ENCODE assay signal across 8 cellular contexts in genomic region chr6:166588691-166589333, GRCh38. TPM values are rescaled to one million over a fixed set of nuclear protein-coding genes. Genes with fewer than 3 reads are reported as not detected.
A peak's percentile ranks its signal among the peaks of the same experiment; 100 is the strongest.
DNase-seq lines count a peak whose midpoint lies in the region; ATAC-seq and TF ChIP-seq lines count a peak whose summit lies in the region.

No MANE protein-coding gene starts in this region.

- TF ChIP-seq CTCF in GM13977 (IDR thresholded peaks at IDR 0.05; ENCODE audit: extremely low read depth, insufficient read depth, missing control alignments), result no peak
- no peak for TF ChIP-seq CTCF in omental fat pad (IDR thresholded peaks at IDR 0.05)

- H3K4me3 Mint-ChIP-seq in activated T-helper 17 cell treated with anti-CD3 and anti-CD28 coated beads, Interleukin-2, amount 50 U/mL, for 72 hours, result peak overlapping the region; percentile 2

- POLR2A ChIA-PET in HEK293T (lab: Yijun Ruan, JAX), result no interaction called here

- H3K9me3 Mint-ChIP-seq in activated T-helper 17 cell treated with anti-CD3 and anti-CD28 coated beads, Interleukin-2, amount 50 U/mL, for 72 hours, result no peaks in the 10 kb centered on the region

- in situ Hi-C loops in GM13977 (cut with MboI; ENCODE audit: low pct_unique_long_range_greater_than_20kb, low sequenced_read_pairs, unreplicated experiment), result no loop called here

- H3K27ac Mint-ChIP-seq in activated T-helper 17 cell treated with anti-CD3 and anti-CD28 coated beads, Interleukin-2, amount 50 U/mL, for 72 hours, result no peak overlapping the region

- CTCF ChIA-PET in HEK293T (lab: Yijun Ruan, JAX), result no interaction called here

- DNase-seq in GM13977 (ENCODE audit: low spot score), result peak; percentile 27
- DNase-seq in omental fat pad (ENCODE audit: low spot score), result no peak
- DNase-seq in HEK293T (ENCODE audit: extremely low spot score), result no peak
- DNase-seq in NCI-H1436 (lab: John Stamatoyannopoulos, UW), result no peak
- no peak for DNase-seq in ecto neural progenitor cell (ENCODE audit: low spot score)

- peaks cover 14% of the 10 kb centered on the region for H3K4me1 Mint-ChIP-seq in activated T-helper 17 cell treated with anti-CD3 and anti-CD28 coated beads, Interleukin-2, amount 50 U/mL, for 72 hours

- no peaks in the 10 kb centered on the region for H3K27me3 Mint-ChIP-seq in activated T-helper 17 cell treated with anti-CD3 and anti-CD28 coated beads, Interleukin-2, amount 50 U/mL, for 72 hours

- ATAC-seq in HG02642 (IDR thresholded peaks at IDR 0.05; ENCODE audit: poor library complexity, unreplicated experiment) (peak; percentile 23), omental fat pad (ENCODE audit: low FRiP score) (peak; percentile 58), HG02571 (IDR thresholded peaks at IDR 0.05; ENCODE audit: unreplicated experiment) (no peak)
- peak; percentile 60 for ATAC-seq in activated T-helper 17 cell treated with anti-CD3 and anti-CD28 coated beads, Interleukin-2, amount 50 U/mL, for 72 hours (replicated peaks)

- H3K36me3 Mint-ChIP-seq in activated T-helper 17 cell treated with anti-CD3 and anti-CD28 coated beads, Interleukin-2, amount 50 U/mL, for 72 hours (ENCODE audit: low read depth), result no peaks in the 10 kb centered on the region

TF ChIP-seq in HEK293T, 16 proteins besides CTCF, POLR2A, EP300 and RAD21:
- TF ChIP-seq, protein P1, sequence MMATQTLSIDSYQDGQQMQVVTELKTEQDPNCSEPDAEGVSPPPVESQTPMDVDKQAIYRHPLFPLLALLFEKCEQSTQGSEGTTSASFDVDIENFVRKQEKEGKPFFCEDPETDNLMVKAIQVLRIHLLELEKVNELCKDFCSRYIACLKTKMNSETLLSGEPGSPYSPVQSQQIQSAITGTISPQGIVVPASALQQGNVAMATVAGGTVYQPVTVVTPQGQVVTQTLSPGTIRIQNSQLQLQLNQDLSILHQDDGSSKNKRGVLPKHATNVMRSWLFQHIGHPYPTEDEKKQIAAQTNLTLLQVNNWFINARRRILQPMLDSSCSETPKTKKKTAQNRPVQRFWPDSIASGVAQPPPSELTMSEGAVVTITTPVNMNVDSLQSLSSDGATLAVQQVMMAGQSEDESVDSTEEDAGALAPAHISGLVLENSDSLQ (IDR thresholded peaks at IDR 0.05), result no peak
- TF ChIP-seq NFRKB (IDR thresholded peaks at IDR 0.05) (no peak), LEF1 (IDR thresholded peaks at IDR 0.05; ENCODE audit: borderline replicate concordance) (no peak), SP1 (IDR thresholded peaks at IDR 0.05) (no peak), HDGF (IDR thresholded peaks at IDR 0.05; ENCODE audit: borderline replicate concordance) (no peak), ZNF384 (IDR thresholded peaks at IDR 0.05) (no peak), ARNT (IDR thresholded peaks at IDR 0.05) (no peak), SUZ12 (IDR thresholded peaks at IDR 0.05) (no peak), FOXK2 (IDR thresholded peaks at IDR 0.05) (no peak), FOXM1 (IDR thresholded peaks at IDR 0.05; ENCODE audit: borderline replicate concordance) (no peak), L3MBTL2 (conservative IDR thresholded peaks at IDR 0.05) (no peak), ELF4 (IDR thresholded peaks at IDR 0.05) (no peak), FOXA1 (IDR thresholded peaks at IDR 0.05) (no peak), BHLHE40 (IDR thresholded peaks at IDR 0.05; ENCODE audit: borderline replicate concordance) (no peak), TARDBP (IDR thresholded peaks at IDR 0.05) (no peak), CTBP1 (IDR thresholded peaks at IDR 0.05; ENCODE audit: borderline replicate concordance) (no peak)

RNA-seq across cellular contexts. Expression of gene RAMACL, which starts 2.3 kb away (rescaled TPM):
- under 1 TPM; 0.28 to 0.32 TPM for total RNA-seq in activated T-helper 17 cell treated with anti-CD3 and anti-CD28 coated beads, Interleukin-2, amount 50 U/mL, for 72 hours
- 10 to 100 TPM in 1 of 4 donors, 1 to 10 TPM in 3; 1.9 to 10.9 (median 4.6) TPM for total RNA-seq in omental fat pad

RNA-seq across cellular contexts. Expression of gene RPS6KA2, which starts 38.2 kb away (rescaled TPM):
- 1 to 10 TPM; 1.3 to 1.5 TPM for total RNA-seq in activated T-helper 17 cell treated with anti-CD3 and anti-CD28 coated beads, Interleukin-2, amount 50 U/mL, for 72 hours
- total RNA-seq in omental fat pad, result 10 to 100 TPM; 52.1 to 84.8 (median 58.7) TPM

Comparison
In these comparisons a context has a peak if more than half of its experiments do, and no peak if none do; other contexts are left out.
1. RNA of gene RPS6KA2, which starts 38.2 kb away (total RNA-seq): 52.1 to 84.8 TPM in omental fat pad; 1.3 to 1.5 TPM in activated T-helper 17 cell treated with anti-CD3 and anti-CD28 coated beads, Interleukin-2, amount 50 U/mL, for 72 hours; every median in the first group is over 10 times any median in the second.